Comparison of ENCODE assay signal across 23 cellular contexts in the genomic region with DNA sequence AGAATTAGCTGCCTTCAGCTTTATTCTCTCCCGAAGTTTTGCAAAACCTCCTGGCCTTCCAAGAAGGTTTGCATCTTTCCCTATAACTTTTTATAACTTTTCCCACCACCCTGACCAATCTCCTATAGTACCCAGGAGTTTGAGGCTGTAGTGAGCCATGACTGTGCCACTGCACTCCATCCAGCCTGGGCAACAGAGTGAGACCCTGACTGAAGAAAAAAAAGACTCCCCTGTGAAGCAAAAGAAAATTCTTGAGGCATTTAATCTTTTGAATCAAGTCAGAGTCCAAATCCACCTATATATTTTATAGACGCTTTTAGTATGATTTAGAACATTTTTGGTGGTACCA. TPM values are rescaled to one million over a fixed set of nuclear protein-coding genes. Genes with fewer than 3 reads are reported as not detected.
DNase-seq lines count a peak whose midpoint lies in the region; ATAC-seq, FAIRE-seq and TF ChIP-seq lines count a peak whose summit lies in the region.
"Had no signal": no experiment of that assay in that cellular context is flagged by ENCODE, and none has a peak within 500 bp of the region (broad histone marks: within the 10 kb centered on the region; RNA-seq: fewer than 3 reads in every experiment).

No MANE protein-coding gene starts in this region.

- H3K4me3 Mint-ChIP-seq in activated T-helper 1 cell treated with anti-CD3 and anti-CD28 coated beads, Interleukin-12 subunit alpha, Interleukin-12 subunit beta, Interleukin-2, Interleukin-4 antibody, amounts not matched to agents 30 ng/mL and 10 ng/mL and 1 ng/mL, durations not matched to agents 14 hours and 24 hours and 36 hours = no peak overlapping the region
- H3K4me3 Mint-ChIP-seq: B cell; CD4-positive, CD25-positive, alpha-beta regulatory T cell; GM23338 had no signal

- H3K4me1 Mint-ChIP-seq in activated T-helper 1 cell treated with anti-CD3 and anti-CD28 coated beads, Interleukin-12 subunit alpha, Interleukin-12 subunit beta, Interleukin-2, Interleukin-4 antibody, amounts not matched to agents 30 ng/mL and 10 ng/mL and 1 ng/mL, durations not matched to agents 14 hours and 24 hours and 36 hours (ENCODE audit: low read depth) = peaks cover 17% of the 10 kb centered on the region
- H3K4me1 Mint-ChIP-seq: GM23338 had no signal

- CTCF ChIA-PET in K562 (lab: Yijun Ruan, JAX; ENCODE audit: low intra/inter-chr PET ratio) = no interaction called here

- ATAC-seq in left ventricle myocardium superior = no peak
- ATAC-seq in K562 = peak; percentile 63
- ATAC-seq: GM12878 had no signal

- no peaks in the 10 kb centered on the region for H3F3A ChIP-seq in smooth muscle cell (ENCODE audit: low read depth)

- in situ Hi-C loops in K562 (cut with MboI) = no loop called here

- no peak for TF ChIP-seq POLR2A in K562 (conservative IDR thresholded peaks at IDR 0.05)

- H3K36me3 Mint-ChIP-seq in activated T-helper 1 cell treated with anti-CD3 and anti-CD28 coated beads, Interleukin-12 subunit alpha, Interleukin-12 subunit beta, Interleukin-2, Interleukin-4 antibody, amounts not matched to agents 30 ng/mL and 10 ng/mL and 1 ng/mL, durations not matched to agents 14 hours and 24 hours and 36 hours (ENCODE audit: low read depth) = peaks cover 12% of the 10 kb centered on the region

- 39% methylated on average over 2 of the region's 2 CpGs for WGBS in K562 (ENCODE audit: insufficient coverage, low coverage, missing lambda C conversion rate)
- WGBS in mesodermal cell (ENCODE audit: insufficient coverage in 2 of 2), 2 experiments = 67% methylated on average over 1 of the region's 2 CpGs; no CpG with 5 or more reads in 1 of the 2 experiments
- 59% methylated on average over 2 of the region's 2 CpGs for WGBS in smooth muscle cell (ENCODE audit: low lambda C conversion rate)

- intact Hi-C loops in left ventricle myocardium superior (cut with micrococcal nuclease) (no loop called here), K562 (cut with micrococcal nuclease) (no loop called here)
- intact Hi-C loops in activated T-helper 1 cell treated with anti-CD3 and anti-CD28 coated beads, Interleukin-12 subunit alpha, Interleukin-12 subunit beta, Interleukin-2, Interleukin-4 antibody, amounts not matched to agents 30 ng/mL and 10 ng/mL and 1 ng/mL, durations not matched to agents 14 hours and 24 hours and 36 hours (cut with micrococcal nuclease) = no loop called here

- TF ChIP-seq EP300 in K562 (IDR thresholded peaks at IDR 0.05; ENCODE audit: low read length) = no peak

- H3K4me3 ChIP-seq in cardiac muscle cell (no peak overlapping the region), K562 (no peak overlapping the region), mesodermal cell (ENCODE audit: extremely low read depth, insufficient read depth, low read length, poor library complexity, severe bottlenecking) (no peak overlapping the region), smooth muscle cell (no peak overlapping the region)
- H3K4me3 ChIP-seq: GM12878, GM23338 had no signal

- H3K79me2 ChIP-seq in K562 (ENCODE audit: control insufficient read depth, insufficient read depth, low read length) (peaks cover 3% of the 10 kb centered on the region; the same call in 2 of the 3 replicates), smooth muscle cell (ENCODE audit: low read depth) (peaks cover 47% of the 10 kb centered on the region)

- no peaks in the 10 kb centered on the region for H3K27me3 Mint-ChIP-seq in activated T-helper 1 cell treated with anti-CD3 and anti-CD28 coated beads, Interleukin-12 subunit alpha, Interleukin-12 subunit beta, Interleukin-2, Interleukin-4 antibody, amounts not matched to agents 30 ng/mL and 10 ng/mL and 1 ng/mL, durations not matched to agents 14 hours and 24 hours and 36 hours (ENCODE audit: insufficient read depth)
- H3K27me3 Mint-ChIP-seq: B cell; CD4-positive, CD25-positive, alpha-beta regulatory T cell had no signal

- DNase-seq in cardiac muscle cell (ENCODE audit: low read depth in 1 of 2, low spot score in 1 of 2) (no peak), left ventricle myocardium superior (no peak), K562 (ENCODE audit: extremely low read depth in 1 of 4, low spot score in 3 of 4) (no peak), smooth muscle cell (lab: John Stamatoyannopoulos, UW; ENCODE audit: unreplicated experiment) (no peak), T1000 (lab: John Stamatoyannopoulos, UW) (no peak)
- DNase-seq in activated T-helper 1 cell treated with anti-CD3 and anti-CD28 coated beads, Interleukin-12 subunit alpha, Interleukin-12 subunit beta, Interleukin-2, Interleukin-4 antibody, amounts not matched to agents 30 ng/mL and 10 ng/mL and 1 ng/mL, durations not matched to agents 14 hours and 24 hours and 36 hours (ENCODE audit: low spot score) = no peak
- no peak for DNase-seq in activated T-cell treated with anti-CD3 and anti-CD28 coated beads, Interleukin-2, amount 50 U/mL, for 48 hours
- DNase-seq: CD4-positive, CD25-positive, alpha-beta regulatory T cell; COR-L47; GDM1; HCEC 1CT; KBM-7; NCI-H1105; NCI-H2081; NCI-H2171 treated with DMSO at 0.1 percent for 48 hours; NCI-H748 treated with DMSO at 0.1 percent for 48 hours; NK-92 treated with Interleukin-12 subunit alpha and Interleukin-12 subunit beta, amount 100 ng/mL, for 24 hours had no signal

- H4K20me1 ChIP-seq in K562 (replicated peaks; ENCODE audit: control insufficient read depth, insufficient read depth, low read length) (0 out of 2 replicates have a peak, but pooled peaks cover 3% of the 10 kb centered on the region), smooth muscle cell (ENCODE audit: low read depth) (peaks cover 28% of the 10 kb centered on the region)

- H3K27me3 ChIP-seq in cardiac muscle cell (no peaks in the 10 kb centered on the region), K562 (ENCODE audit: control insufficient read depth in 2 of 2, insufficient read depth in 2 of 2, low read length in 2 of 2) (no peaks in the 10 kb centered on the region), smooth muscle cell (ENCODE audit: low read depth) (no peaks in the 10 kb centered on the region)

- POLR2A ChIA-PET in K562 (lab: Yijun Ruan, JAX) = no interaction called here

- H3K4me2 ChIP-seq in K562 (ENCODE audit: insufficient read depth, low read length) (0 out of 2 replicates have a peak overlapping the region, but pooled peaks have one; percentile 21), smooth muscle cell (no peak overlapping the region)
- H3K4me2 ChIP-seq: GM23338 had no signal

- H3K36me3 ChIP-seq in cardiac muscle cell = no peaks in the 10 kb centered on the region
- no peaks in the 10 kb centered on the region for H3K36me3 ChIP-seq in K562 (ENCODE audit: control insufficient read depth, insufficient read depth, low read length)
- H3K36me3 ChIP-seq in mesodermal cell (ENCODE audit: control insufficient read depth, insufficient read depth, low read length) = peaks cover 5% of the 10 kb centered on the region
- H3K36me3 ChIP-seq in smooth muscle cell (ENCODE audit: low read depth) = no peaks in the 10 kb centered on the region

- no peak for FAIRE-seq in K562 (lab: Jason Lieb, UNC)
- FAIRE-seq: GM12878, RCC 7860 had no signal

- BruUV-seq in K562 (replicated peaks; lab: Mats Ljungman, UMichigan) = no TSS peak

- H3K9me1 ChIP-seq in K562 (ENCODE audit: control insufficient read depth, insufficient read depth, low read length) = no peaks in the 10 kb centered on the region

- peaks cover 2% of the 10 kb centered on the region for H3K4me1 ChIP-seq in cardiac muscle cell (ENCODE audit: low read depth)
- peaks cover 4 to 7% of the 10 kb centered on the region in 2 experiments; a peak in 4 of 5 replicates for H3K4me1 ChIP-seq in K562 (replicated peaks in 1 of 2; ENCODE audit: control insufficient read depth in 2 of 2, insufficient read depth in 2 of 2, low read length in 2 of 2)
- H3K4me1 ChIP-seq in mesodermal cell (ENCODE audit: control insufficient read depth, insufficient read depth, low read length, poor library complexity, severe bottlenecking) = peaks cover 12% of the 10 kb centered on the region
- no peaks in the 10 kb centered on the region for H3K4me1 ChIP-seq in smooth muscle cell (ENCODE audit: low read depth)

- H3K9ac ChIP-seq in K562 (ENCODE audit: insufficient read depth in 1 of 2, low read depth in 2 of 2, low read length in 2 of 2) (no peak overlapping the region), smooth muscle cell (ENCODE audit: low read depth) (peak overlapping the region; percentile 29)

- H3K9me3 ChIP-seq in cardiac muscle cell (ENCODE audit: low read depth) (no peaks in the 10 kb centered on the region), K562 (replicated peaks; ENCODE audit: control insufficient read depth, insufficient read depth, low read depth, low read length) (0 out of 2 replicates have a peak, but pooled peaks cover 1% of the 10 kb centered on the region), mesodermal cell (ENCODE audit: control insufficient read depth, low read length) (peaks cover 14% of the 10 kb centered on the region), smooth muscle cell (replicated peaks; ENCODE audit: low read depth) (no peaks in the 10 kb centered on the region)

- H3K27ac Mint-ChIP-seq in activated T-helper 1 cell treated with anti-CD3 and anti-CD28 coated beads, Interleukin-12 subunit alpha, Interleukin-12 subunit beta, Interleukin-2, Interleukin-4 antibody, amounts not matched to agents 30 ng/mL and 10 ng/mL and 1 ng/mL, durations not matched to agents 14 hours and 24 hours and 36 hours = no peak overlapping the region
- H3K27ac Mint-ChIP-seq: B cell, GM23338 had no signal

- H3K9me3 Mint-ChIP-seq in activated T-helper 1 cell treated with anti-CD3 and anti-CD28 coated beads, Interleukin-12 subunit alpha, Interleukin-12 subunit beta, Interleukin-2, Interleukin-4 antibody, amounts not matched to agents 30 ng/mL and 10 ng/mL and 1 ng/mL, durations not matched to agents 14 hours and 24 hours and 36 hours = no peaks in the 10 kb centered on the region
- H3K9me3 Mint-ChIP-seq: CD4-positive, CD25-positive, alpha-beta regulatory T cell had no signal

- TF ChIP-seq RAD21 in K562 (CRISPR knock-in tag; conservative IDR thresholded peaks at IDR 0.05 in 1 of 2, IDR thresholded peaks at IDR 0.05 in 1 of 2) = no peak

- H3K27ac ChIP-seq in cardiac muscle cell (peak overlapping the region; percentile 0), K562 (ENCODE audit: extremely low read depth, low read depth, low read length) (no peak overlapping the region), mesodermal cell (ENCODE audit: low read depth, low read length, severe bottlenecking) (peak overlapping the region; percentile 71), smooth muscle cell (ENCODE audit: low read depth) (peak overlapping the region; percentile 66)
- H3K27ac ChIP-seq: 22Rv1 had no signal

- TF ChIP-seq CTCF in cardiac muscle cell (IDR thresholded peaks at IDR 0.05; ENCODE audit: low read depth, low read length) (no peak), K562 (IDR thresholded peaks at IDR 0.05 in 2 of 3, conservative IDR thresholded peaks at IDR 0.05 in 1 of 3; ENCODE audit: insufficient read depth in 2 of 3, low read depth in 1 of 3, low read length in 3 of 3) (no peak), smooth muscle cell (IDR thresholded peaks at IDR 0.05; ENCODE audit: borderline replicate concordance, insufficient read depth, poor library complexity, severe bottlenecking) (no peak)

- H2AFZ ChIP-seq in K562 (ENCODE audit: low read depth, low read length) (no peak overlapping the region), smooth muscle cell (ENCODE audit: low read depth) (no peak overlapping the region)
- H2AFZ ChIP-seq: GM23338 had no signal

RNA-seq across cellular contexts. Expression of a gene that starts 26.7 kb away (rescaled TPM):
- total RNA-seq in cardiac muscle cell (14.8 and 20.9 TPM in 2 replicates), left ventricle myocardium superior (10.0 TPM), K562 (2014; rRNA removed) (9.4 and 10.4 TPM in 2 replicates), K562 (2014; rRNA removed; fragmentation: Illumina TruSeq; extraction: Trizol) (15.5 and 18.0 TPM in 2 replicates), K562 (2015; rRNA removed; fragmentation: Illumina TruSeq; extraction: Trizol) (12.7 and 14.4 TPM in 2 replicates), K562 (2021) (12.6 and 14.4 TPM in 2 replicates), smooth muscle cell (23.6 and 25.5 TPM in 2 replicates)
- polyA plus RNA-seq in cardiac muscle cell (19.7 and 21.7 TPM in 2 replicates), K562 (2011; rRNA removed) (21.9 and 23.4 TPM in 2 replicates), K562 (2014; fragmentation: Illumina TruSeq; extraction: Trizol) (10.4 and 13.3 TPM in 2 replicates), K562 (2014; fragmentation: Nextera tagmentation; extraction: Ambion mirVana) (1 to 10 TPM; 2.5 TPM), K562 (2014; rRNA removed) (9.5 and 9.6 TPM in 2 replicates), smooth muscle cell (12.3 and 16.1 TPM in 2 replicates)
- total RNA-seq in K562 (2011; cell fraction: chromatin; rRNA removed; ENCODE audit: low replicate concordance) = 50.4 and 67.3 TPM in 2 replicates
- total RNA-seq in K562 (2011; cell fraction: nucleolus; rRNA removed) = 12.7 and 16.2 TPM in 2 replicates
- total RNA-seq in K562 (2011; cell fraction: nucleoplasm; rRNA removed) = 27.6 and 33.9 TPM in 2 replicates
- polyA plus RNA-seq in K562 (2011; cell fraction: cytosol; rRNA removed) = 2.3 and 9.1 TPM in 2 replicates
- 13.5 and 17.9 TPM in 2 replicates for polyA plus RNA-seq in K562 (2011; cell fraction: nucleus; rRNA removed)
- polyA plus RNA-seq in K562 (2012) = 6.5 and 10.3 TPM in 2 replicates
- polyA minus RNA-seq in K562 (2011; rRNA and poly(A)+ RNA removed) = 57.4 and 75.6 TPM in 2 replicates
- polyA minus RNA-seq in K562 (2011; cell fraction: cytosol; rRNA and poly(A)+ RNA removed) = 14.9 and 15.0 TPM in 2 replicates
- polyA minus RNA-seq in K562 (2011; cell fraction: nucleus; rRNA and poly(A)+ RNA removed) = 11.8 and 26.8 TPM in 2 replicates
- 14.3 TPM for polyA plus RNA-seq in mesodermal cell (2013, experiment 1 of 2)
- polyA plus RNA-seq in mesodermal cell (2013, experiment 2 of 2) = 16.3 TPM
- 22.9 and 25.3 TPM in 2 replicates for total RNA-seq in activated T-helper 1 cell treated with anti-CD3 and anti-CD28 coated beads, Interleukin-12 subunit alpha, Interleukin-12 subunit beta, Interleukin-2, Interleukin-4 antibody, amounts not matched to agents 30 ng/mL and 10 ng/mL and 1 ng/mL, durations not matched to agents 14 hours and 24 hours and 36 hours

RNA-seq across cellular contexts. Expression of a gene that starts 32.3 kb away (rescaled TPM):
- total RNA-seq in cardiac muscle cell (14.1 and 22.2 TPM in 2 replicates), left ventricle myocardium superior (9.8 TPM), K562 (2014; rRNA removed) (19.9 and 22.0 TPM in 2 replicates), K562 (2014; rRNA removed; fragmentation: Illumina TruSeq; extraction: Trizol) (57.7 and 68.7 TPM in 2 replicates), K562 (2015; rRNA removed; fragmentation: Illumina TruSeq; extraction: Trizol) (51.3 and 57.5 TPM in 2 replicates), K562 (2021) (42.7 and 44.6 TPM in 2 replicates), smooth muscle cell (19.0 and 28.2 TPM in 2 replicates)
- polyA plus RNA-seq in cardiac muscle cell (23.9 and 34.8 TPM in 2 replicates), K562 (2011; rRNA removed) (48.0 and 57.8 TPM in 2 replicates), K562 (2014; fragmentation: Illumina TruSeq; extraction: Trizol) (35.7 and 44.4 TPM in 2 replicates), K562 (2014; fragmentation: Nextera tagmentation; extraction: Ambion mirVana) (10 to 100 TPM; 17.3 to 42.7 TPM), K562 (2014; rRNA removed) (21.3 and 24.6 TPM in 2 replicates), smooth muscle cell (11.4 and 15.7 TPM in 2 replicates)
- 13.8 and 79.1 TPM in 2 replicates for total RNA-seq in K562 (2011; cell fraction: chromatin; rRNA removed; ENCODE audit: low replicate concordance)
- total RNA-seq in K562 (2011; cell fraction: nucleolus; rRNA removed) = 7.0 and 11.4 TPM in 2 replicates
- total RNA-seq in K562 (2011; cell fraction: nucleoplasm; rRNA removed) = 19.9 and 32.4 TPM in 2 replicates
- polyA plus RNA-seq in K562 (2011; cell fraction: cytosol; rRNA removed) = 9.1 and 19.2 TPM in 2 replicates
- 14.3 and 16.2 TPM in 2 replicates for polyA plus RNA-seq in K562 (2011; cell fraction: nucleus; rRNA removed)
- polyA plus RNA-seq in K562 (2012) = 23.9 and 27.7 TPM in 2 replicates
- polyA minus RNA-seq in K562 (2011; rRNA and poly(A)+ RNA removed) = 82.2 and 111 TPM in 2 replicates
- 22.3 and 34.3 TPM in 2 replicates for polyA minus RNA-seq in K562 (2011; cell fraction: cytosol; rRNA and poly(A)+ RNA removed)
- 14.9 and 27.8 TPM in 2 replicates for polyA minus RNA-seq in K562 (2011; cell fraction: nucleus; rRNA and poly(A)+ RNA removed)
- polyA plus RNA-seq in mesodermal cell (2013, experiment 1 of 2) = 20.4 TPM
- polyA plus RNA-seq in mesodermal cell (2013, experiment 2 of 2) = 21.3 TPM
- total RNA-seq in activated T-helper 1 cell treated with anti-CD3 and anti-CD28 coated beads, Interleukin-12 subunit alpha, Interleukin-12 subunit beta, Interleukin-2, Interleukin-4 antibody, amounts not matched to agents 30 ng/mL and 10 ng/mL and 1 ng/mL, durations not matched to agents 14 hours and 24 hours and 36 hours = 52.4 and 54.6 TPM in 2 replicates
